8 cellular contexts compared by ENCODE assay signal in the genomic region with DNA sequence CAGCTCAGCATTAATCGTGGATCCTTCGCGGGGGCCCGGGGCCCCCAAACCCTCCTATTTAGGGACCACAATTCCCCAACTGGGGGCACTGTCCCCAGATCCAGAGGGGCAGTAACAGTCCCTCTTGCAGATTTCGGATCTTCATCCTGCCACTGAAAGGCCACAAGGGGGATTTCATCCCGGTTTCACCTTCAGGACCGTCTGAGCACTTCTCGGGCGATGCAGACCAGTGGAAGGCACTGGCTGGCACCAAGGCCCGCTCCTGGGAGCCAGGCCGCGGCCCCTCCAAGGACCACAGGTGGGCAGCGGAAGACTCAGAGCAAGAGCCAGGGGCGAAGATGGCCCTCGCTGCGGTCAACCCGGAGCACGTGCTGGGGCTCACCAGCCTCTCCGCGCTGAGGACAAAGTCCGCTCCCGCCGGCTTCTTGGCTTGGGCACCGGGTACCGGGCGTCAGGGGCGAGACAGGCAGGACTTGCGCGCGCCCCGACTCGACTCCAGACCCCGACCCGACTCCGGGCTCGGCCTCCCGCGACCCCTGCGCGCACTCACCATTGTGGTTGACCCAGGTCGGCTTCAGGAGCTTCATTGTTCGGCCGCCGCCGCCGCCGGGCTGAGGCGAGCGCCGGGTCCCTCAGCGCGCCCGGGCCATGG. TPM values are rescaled to one million over a fixed set of nuclear protein-coding genes. Genes with fewer than 3 reads are reported as not detected.
DNase-seq lines count a peak whose midpoint lies in the region; ATAC-seq, FAIRE-seq and TF ChIP-seq lines count a peak whose summit lies in the region.

No MANE protein-coding gene starts in this region.

- H3K36me3 ChIP-seq in BE2C (peaks cover 20% of the 10 kb centered on the region), iPS-18a (ENCODE audit: control insufficient read depth, low read depth, low read length) (peaks cover 13% of the 10 kb centered on the region), small intestine (ENCODE audit: control insufficient read depth in 2 of 2, insufficient read depth in 2 of 2, low read length in 2 of 2) (peaks cover 0 to 4% of the 10 kb centered on the region in 2 donors)

- no peak for FAIRE-seq in small intestine (lab: Jason Lieb, UNC)

- H3K27ac ChIP-seq in iPS-18a (ENCODE audit: low read length): no peak overlapping the region
- peak overlapping the region; percentile 76 to 77 for H3K27ac ChIP-seq in small intestine (ENCODE audit: low read depth in 1 of 2, low read length in 1 of 2)

- DNase-seq in BE2C (peak; percentile 30), NAMALWA (ENCODE audit: low spot score) (peak; percentile 54), amniotic epithelial cell (ENCODE audit: low read depth) (peak; percentile 33), small intestine (peak; percentile 82)
- DNase-seq in stimulated activated naive CD4-positive, alpha-beta T cell treated with Interleukin-2 at 50 U/mL for 16 hours (lab: John Stamatoyannopoulos, UW): no peak

- WGBS in small intestine, 3 donors: 0% methylated on average over 34 to 53 of the region's 53 CpGs

- H3K9me3 ChIP-seq in BE2C (no peaks in the 10 kb centered on the region), iPS-18a (ENCODE audit: control insufficient read depth, low read depth, low read length) (no peaks in the 10 kb centered on the region), small intestine (ENCODE audit: control insufficient read depth, low read depth) (no peaks in the 10 kb centered on the region)

- H3K4me3 ChIP-seq in BE2C (ENCODE audit: low read depth, low read length) (peak overlapping the region; percentile 99), iPS-18a (ENCODE audit: low read length) (peak overlapping the region; percentile 90), small intestine (ENCODE audit: low read depth in 1 of 2, low read length in 2 of 2) (peak overlapping the region; percentile 94 to 95)

- peak overlapping the region; percentile 89 for H3K9ac ChIP-seq in iPS-18a (ENCODE audit: low read length)

- TF ChIP-seq CTCF in BE2C (IDR thresholded peaks at IDR 0.05; ENCODE audit: low read depth, low read length): peak; percentile 34

- no peaks in the 10 kb centered on the region for H3K27me3 ChIP-seq in BE2C
- no peaks in the 10 kb centered on the region for H3K27me3 ChIP-seq in iPS-18a (ENCODE audit: control insufficient read depth, insufficient read depth, low read length)
- H3K27me3 ChIP-seq in small intestine (ENCODE audit: control insufficient read depth in 2 of 2, insufficient read depth in 2 of 2, low read length in 2 of 2): no peaks in the 10 kb centered on the region

- H3K4me1 ChIP-seq in BE2C (0 out of 2 replicates have a peak, but pooled peaks cover 4% of the 10 kb centered on the region), iPS-18a (ENCODE audit: control insufficient read depth, low read depth, low read length) (no peaks in the 10 kb centered on the region), small intestine (ENCODE audit: control insufficient read depth in 2 of 2, insufficient read depth in 1 of 2, low read depth in 1 of 2, low read length in 1 of 2) (peaks cover 4 to 17% of the 10 kb centered on the region in 2 donors)

- ATAC-seq in GM19025 (IDR thresholded peaks at IDR 0.05; ENCODE audit: low read depth, unreplicated experiment) (peak; percentile 1), GM19467 (IDR thresholded peaks at IDR 0.05; ENCODE audit: unreplicated experiment) (no peak)

RNA-seq across cellular contexts. Expression of a gene that starts 0.5 kb away (rescaled TPM):
- polyA plus RNA-seq in BE2C (2012; ENCODE audit: insufficient read depth, insufficient read length, low read depth): 87.6 TPM
- polyA plus RNA-seq in small intestine: 10 to 100 TPM; 15.7 to 25.8 (median 16.8) TPM

RNA-seq across cellular contexts. Expression of a gene that starts 1.3 kb away (rescaled TPM):
- polyA plus RNA-seq in BE2C (2012; ENCODE audit: insufficient read depth, insufficient read length, low read depth): 173 TPM
- 10 to 100 TPM; 25.2 to 33.5 (median 27.3) TPM for polyA plus RNA-seq in small intestine

RNA-seq across cellular contexts. Expression of a gene that starts 16.5 kb away (rescaled TPM):
- polyA plus RNA-seq in BE2C (2012; ENCODE audit: insufficient read depth, insufficient read length, low read depth): 169 TPM
- 10 to 100 TPM; 28.6 to 32.2 (median 29.5) TPM for polyA plus RNA-seq in small intestine

RNA-seq across cellular contexts. Expression of a gene that starts 48.0 kb away (rescaled TPM):
- 105 TPM for polyA plus RNA-seq in BE2C (2012; ENCODE audit: insufficient read depth, insufficient read length, low read depth)
- polyA plus RNA-seq in small intestine: 100 to 1,000 TPM in 1 of 3 donors, 10 to 100 TPM in 2; 79.6 to 112 (median 83.2) TPM

RNA-seq across cellular contexts. Expression of a gene that starts 48.7 kb away (rescaled TPM):
- 7.1 TPM for polyA plus RNA-seq in BE2C (2012; ENCODE audit: insufficient read depth, insufficient read length, low read depth)
- polyA plus RNA-seq in small intestine: 10 to 100 TPM in 1 of 3 donors, 1 to 10 TPM in 2; 2.2 to 13.8 (median 2.2) TPM
